Comparison of ENCODE assay signal across 8 cellular contexts in genomic region chr12:81257952-81258551, GRCh38.
DNase-seq lines count a peak whose midpoint lies in the region; ATAC-seq, FAIRE-seq and TF ChIP-seq lines count a peak whose summit lies in the region.

No MANE protein-coding gene starts in this region.

- H3K9me3 ChIP-seq in WERI-Rb-1 (ENCODE audit: severe bottlenecking) = no peaks in the 10 kb centered on the region

- DNase-seq in NCI-H2029 treated with DMSO at 0.1 percent for 48 hours (lab: John Stamatoyannopoulos, UW) (peak; percentile 34), WERI-Rb-1 (no peak), left kidney (ENCODE audit: low read depth, low spot score) (peak; percentile 80), GM12891 (ENCODE audit: insufficient read length, low spot score) (no peak), T-helper 2 cell (no peak)

- no peak for FAIRE-seq in GM12891 (lab: Jason Lieb, UNC)

- H3K36me3 ChIP-seq in WERI-Rb-1 = no peaks in the 10 kb centered on the region

- TF ChIP-seq CTCF in WERI-Rb-1 (IDR thresholded peaks at IDR 0.05; ENCODE audit: low read depth, low read length) = 0 out of 2 replicates have a peak, but pooled peaks have one; percentile 8

- H3K27me3 ChIP-seq in WERI-Rb-1 (ENCODE audit: insufficient read depth, low read depth, severe bottlenecking) = no peaks in the 10 kb centered on the region

- H3K4me3 ChIP-seq in WERI-Rb-1 (ENCODE audit: low read depth, low read length) = no peak overlapping the region

- ATAC-seq in GM18867 (IDR thresholded peaks at IDR 0.05; ENCODE audit: unreplicated experiment) = peak; percentile 56
- no peak for ATAC-seq in HG03354 (IDR thresholded peaks at IDR 0.05; ENCODE audit: poor library complexity, severe bottlenecking, unreplicated experiment)
- ATAC-seq in GM19395 (IDR thresholded peaks at IDR 0.05; ENCODE audit: unreplicated experiment) = no peak

- H3K27ac ChIP-seq in WERI-Rb-1 = no peak overlapping the region

- no peak for TF ChIP-seq POLR2A in GM12891 (IDR thresholded peaks at IDR 0.05; ENCODE audit: low read depth, low read length)

TF ChIP-seq in GM12891, 5 proteins besides CTCF, POLR2A, EP300 and RAD21:
- TF ChIP-seq PAX5 (IDR thresholded peaks at IDR 0.05; ENCODE audit: insufficient read depth, low read length, severe bottlenecking) = no peak
- TF ChIP-seq SPI1 (IDR thresholded peaks at IDR 0.05; ENCODE audit: low read depth, low read length) = no peak
- TF ChIP-seq POLR2AphosphoS5 (IDR thresholded peaks at IDR 0.05; ENCODE audit: low read depth, low read length) = no peak
- TF ChIP-seq POU2F2 (IDR thresholded peaks at IDR 0.05; ENCODE audit: low read depth, low read length) = no peak

Comparison
In these comparisons a context has a peak if more than half of its experiments do, and no peak if none do; other contexts are left out.
1. DNase-seq: peak in NCI-H2029 treated with DMSO at 0.1 percent for 48 hours (single experiment) and left kidney (single experiment); none in WERI-Rb-1 (single experiment), GM12891 (single experiment) and T-helper 2 cell (0 of 5).